Comparison of ENCODE assay signal across 24 cellular contexts in the genomic region with DNA sequence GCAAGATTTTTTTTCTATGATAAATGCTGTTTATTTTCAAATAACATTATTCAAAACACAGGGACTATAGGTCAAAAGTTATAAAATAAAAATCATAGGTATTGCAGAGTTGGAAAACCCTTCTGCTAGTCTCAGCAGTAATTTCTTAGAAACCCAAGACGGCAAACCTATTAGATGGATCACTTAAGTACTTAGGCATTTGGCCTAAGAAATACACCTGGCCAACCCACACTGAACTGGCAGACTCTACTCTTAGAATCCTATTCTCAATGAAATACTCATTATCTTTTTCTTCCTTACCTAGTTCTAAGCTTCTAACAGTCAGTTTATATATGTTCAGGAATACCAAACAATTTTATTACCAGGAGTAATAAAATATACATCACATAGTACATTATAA.
"Had no signal": no experiment of that assay in that cellular context is flagged by ENCODE, and none has a peak within 500 bp of the region (broad histone marks: within the 10 kb centered on the region; RNA-seq: fewer than 3 reads in every experiment).

No MANE protein-coding gene starts in this region.

- H3K4me3 ChIP-seq: neural progenitor cell, ovary, psoas muscle, right lobe of liver, sigmoid colon, stomach, thoracic aorta, thyroid gland, tibial nerve, upper lobe of left lung, vagina had no signal

- ATAC-seq: psoas muscle; right cardiac atrium; right lobe of liver; stimulated activated effector memory CD8-positive, alpha-beta T cell treated with anti-CD3 and anti-CD28 coated beads, Interleukin-12 subunit alpha, Interleukin-12 subunit beta, amount 100 ng/mL, for 72 hours had no signal

- DNase-seq: occipital lobe; ovary; posterior cingulate gyrus; psoas muscle; right cardiac atrium; right lobe of liver; sigmoid colon; small intestine; stimulated activated CD4-positive, alpha-beta T cell treated with anti-CD3 and anti-CD28 coated beads, Interleukin-15, amount 100 ng/mL, for 24 hours; stimulated activated CD4-positive, alpha-beta T cell treated with anti-CD3 and anti-CD28 coated beads, Interleukin-2, amount 100 ng/mL, for 24 hours; stimulated activated CD4-positive, alpha-beta T cell treated with anti-CD3 and anti-CD28 coated beads, Interleukin-2, amount 100 ng/mL, for 48 hours; stimulated activated CD4-positive, alpha-beta T cell treated with anti-CD3 and anti-CD28 coated beads, Interleukin-4, amount 100 ng/mL, for 24 hours; stimulated activated naive B cell treated with anti-CD40 and anti-IgM and Interleukin-4, amounts not matched to agents 10 μg/mL and 1 μg/mL and 100 μg/mL, for 72 hours; stimulated activated naive CD4-positive, alpha-beta T cell treated with Interleukin-2 at 50 U/mL for 16 hours; stomach; thyroid gland; trophoblast cell; upper lobe of left lung had no signal

- H3K4me2 ChIP-seq: neural progenitor cell had no signal

- H3K27me3 ChIP-seq: neural progenitor cell, ovary, right lobe of liver, sigmoid colon, stomach, thyroid gland, tibial nerve, upper lobe of left lung, vagina had no signal

- H3K9ac ChIP-seq: neural progenitor cell, parathyroid adenoma had no signal

- H3K9me3 ChIP-seq: ovary, psoas muscle, right lobe of liver, sigmoid colon, stomach, thoracic aorta, thyroid gland, tibial nerve, upper lobe of left lung, vagina had no signal

- H3K79me2 ChIP-seq: parathyroid adenoma had no signal

- H3K27ac ChIP-seq: neural progenitor cell, ovary, parathyroid adenoma, psoas muscle, right lobe of liver, sigmoid colon, stomach, thoracic aorta, thyroid gland, tibial nerve, upper lobe of left lung, vagina had no signal

- H3K4me1 ChIP-seq: neural progenitor cell, parathyroid adenoma, psoas muscle, right lobe of liver, sigmoid colon, stomach, thyroid gland, tibial nerve, upper lobe of left lung, vagina had no signal

- H3K36me3 ChIP-seq: neural progenitor cell, ovary, right lobe of liver, sigmoid colon, stomach, thoracic aorta, thyroid gland, tibial nerve, upper lobe of left lung, vagina had no signal

- H2AFZ ChIP-seq: neural progenitor cell, parathyroid adenoma had no signal
